8 cellular contexts compared by ENCODE assay signal in the genomic region with DNA sequence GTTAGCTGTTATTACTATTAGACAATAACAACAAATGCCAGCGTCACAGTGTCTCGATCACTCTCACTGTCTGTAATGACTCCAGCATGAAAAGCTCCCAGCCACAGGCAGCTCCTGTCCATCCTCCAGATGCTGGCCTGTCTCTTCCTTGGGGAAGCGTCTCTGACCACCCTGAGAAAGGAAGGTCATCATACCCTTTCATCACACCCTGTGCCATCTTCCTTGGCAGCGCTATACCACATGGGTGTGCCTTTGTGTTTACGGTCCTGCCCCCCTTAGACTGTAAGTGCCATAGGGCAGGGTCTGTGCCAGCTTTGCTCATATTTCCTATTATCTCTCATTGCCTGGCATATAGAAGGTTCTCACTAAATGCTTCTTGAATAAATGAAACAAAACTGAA.
DNase-seq lines count a peak whose midpoint lies in the region; ATAC-seq and TF ChIP-seq lines count a peak whose summit lies in the region.

No MANE protein-coding gene starts in this region.

- no peak overlapping the region for H3K9ac ChIP-seq in duodenal mucosa (ENCODE audit: low read depth in 1 of 2, low read length in 2 of 2)

- H3K27me3 ChIP-seq in left ventricle myocardium inferior (ENCODE audit: low read depth) (no peaks in the 10 kb centered on the region), duodenal mucosa (ENCODE audit: control insufficient read depth in 1 of 2, insufficient read depth in 2 of 2, low read length in 2 of 2) (no peaks in the 10 kb centered on the region), uterus (no peaks in the 10 kb centered on the region)

- peaks cover 78% of the 10 kb centered on the region for H3K4me1 ChIP-seq in left ventricle myocardium inferior
- peaks cover 17 to 19% of the 10 kb centered on the region in 2 donors for H3K4me1 ChIP-seq in duodenal mucosa (ENCODE audit: control insufficient read depth in 1 of 2, insufficient read depth in 2 of 2, low read length in 2 of 2)
- H3K4me1 ChIP-seq in uterus, result peaks cover 0 to 8% of the 10 kb centered on the region in 2 donors

- ATAC-seq in Right ventricle myocardium superior (ENCODE audit: poor library complexity), result no peak
- ATAC-seq in natural killer cell, result peak in 2 of 3 donors; percentile 13 to 21
- no peak for ATAC-seq in GM21737 (IDR thresholded peaks at IDR 0.05; ENCODE audit: unreplicated experiment)

- no peak for TF ChIP-seq CTCF in left ventricle myocardium inferior (IDR thresholded peaks at IDR 0.05; ENCODE audit: borderline replicate concordance)
- no peak for TF ChIP-seq CTCF in natural killer cell (IDR thresholded peaks at IDR 0.05)
- TF ChIP-seq CTCF in uterus (IDR thresholded peaks at IDR 0.05), result no peak

- H3K9me3 Mint-ChIP-seq in natural killer cell, result no peaks in the 10 kb centered on the region

- no peak for TF ChIP-seq POLR2A in uterus (IDR thresholded peaks at IDR 0.05)

- no peak overlapping the region for H3K4me3 ChIP-seq in left ventricle myocardium inferior
- no peak overlapping the region for H3K4me3 ChIP-seq in duodenal mucosa (ENCODE audit: low read depth in 1 of 2, low read length in 2 of 2)
- H3K4me3 ChIP-seq in uterus, result no peak overlapping the region

- H3K36me3 Mint-ChIP-seq in natural killer cell, result no peaks in the 10 kb centered on the region

- H3K4me3 Mint-ChIP-seq in natural killer cell, result no peak overlapping the region

- H3K4me1 Mint-ChIP-seq in natural killer cell, result peaks cover 31 to 34% of the 10 kb centered on the region in 2 donors

- H3K27ac ChIP-seq in left ventricle myocardium inferior (replicated peaks) (peak overlapping the region; percentile 78), duodenal mucosa (ENCODE audit: low read depth, low read length) (peak overlapping the region; percentile 12), uterus (peak overlapping the region; percentile 86 to 95)

- H3K27me3 Mint-ChIP-seq in natural killer cell (ENCODE audit: low read depth in 2 of 2), result no peaks in the 10 kb centered on the region

- no peak for DNase-seq in left ventricle myocardium inferior
- DNase-seq in Right ventricle myocardium superior, result no peak
- no peak for DNase-seq in natural killer cell
- no peak for DNase-seq in uterus
- no peak for DNase-seq in GM19240 (ENCODE audit: insufficient read length, low spot score)
- no peak for DNase-seq in amniotic stem cell (lab: John Stamatoyannopoulos, UW)

- intact Hi-C loops in left ventricle myocardium inferior (cut with micrococcal nuclease) (no loop called here), Right ventricle myocardium superior (cut with DNase I) (no loop called here), natural killer cell (cut with micrococcal nuclease) (no loop called here), uterus (cut with DNase I; ENCODE audit: low total_unique reads) (no loop called here)

- H3K36me3 ChIP-seq in left ventricle myocardium inferior, result peaks cover 45% of the 10 kb centered on the region
- H3K36me3 ChIP-seq in duodenal mucosa (ENCODE audit: control insufficient read depth in 1 of 2, insufficient read depth in 2 of 2, low read length in 2 of 2), result peaks cover 8 to 51% of the 10 kb centered on the region in 2 donors
- H3K36me3 ChIP-seq in uterus, result no peaks in the 10 kb centered on the region

- peak overlapping the region; percentile 87 to 92 for H3K27ac Mint-ChIP-seq in natural killer cell

- H3K9me3 ChIP-seq in left ventricle myocardium inferior (replicated peaks) (no peaks in the 10 kb centered on the region), duodenal mucosa (ENCODE audit: control insufficient read depth in 1 of 2, low read length in 2 of 2) (no peaks in the 10 kb centered on the region), uterus (no peaks in the 10 kb centered on the region)

Comparison
In these comparisons a context has a peak if more than half of its experiments do, and no peak if none do; other contexts are left out.
1. H3K27ac ChIP-seq: peak in every context shown above with its lines; median percentile 90 in uterus; 78 in left ventricle myocardium inferior; 12 in duodenal mucosa.
2. ATAC-seq: peak in natural killer cell (2 of 3); none in Right ventricle myocardium superior (single experiment) and GM21737 (single experiment).